Comparison of ENCODE assay signal across 8 cellular contexts in the genomic region with DNA sequence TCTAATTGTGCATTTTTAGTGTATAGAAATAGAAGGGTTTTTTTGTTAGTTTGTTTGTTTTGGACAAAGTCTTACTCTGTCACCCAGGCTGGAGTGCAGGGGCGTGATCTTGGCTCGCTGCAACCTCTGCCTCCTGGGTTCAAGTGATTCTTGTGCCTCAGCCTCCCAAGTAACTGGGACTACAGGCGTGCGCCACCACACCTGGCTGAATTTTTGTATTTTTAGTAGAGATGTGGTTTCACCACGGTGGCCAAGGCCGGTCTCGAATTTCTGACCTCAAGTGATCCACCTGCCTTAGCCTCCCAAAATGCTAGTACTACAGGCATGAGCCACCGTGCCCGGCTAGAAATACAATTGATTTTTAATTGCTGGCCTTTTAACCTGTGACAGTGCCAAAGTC. TPM values are rescaled to one million over a fixed set of nuclear protein-coding genes. Genes with fewer than 3 reads are reported as not detected.
DNase-seq lines count a peak whose midpoint lies in the region; ATAC-seq, FAIRE-seq and TF ChIP-seq lines count a peak whose summit lies in the region.
"Not testable (repeated sequence)": the region's sequence is repeated elsewhere in the genome, so short reads cannot be mapped to it uniquely, and the experiment has no call there.

No MANE protein-coding gene starts in this region.

- H3K9ac ChIP-seq in SU-DHL-6 (ENCODE audit: low read length), result 0 out of 2 replicates have a peak overlapping the region, but pooled peaks have one; percentile 15
- H3K9ac ChIP-seq in mammary epithelial cell (ENCODE audit: insufficient read depth, low read length); HepG2 (ENCODE audit: insufficient read depth, low read depth, low read length): not testable (repeated sequence)

- H3K4me1 ChIP-seq in A549, result peaks cover 79% of the 10 kb centered on the region
- not testable (repeated sequence) for H3K4me1 ChIP-seq in GM23338 (ENCODE audit: insufficient read depth)
- H3K4me1 ChIP-seq in mammary epithelial cell (ENCODE audit: insufficient read depth, low read length), result peaks cover 13% of the 10 kb centered on the region
- H3K4me1 ChIP-seq in HepG2 (ENCODE audit: insufficient read depth, low read length), result peaks cover 76% of the 10 kb centered on the region

- CTCF ChIA-PET in A549 (lab: Yijun Ruan, JAX), result interaction anchor here (0.5 to 18.0 kb wide), 17 partner anchors 8 to 944 kb away, joined by 3 to 479 read pairs (median 6); partner anchors contain the start of genes COMTD1 and VDAC2
- CTCF ChIA-PET in activated CD8-positive, alpha-beta T cell treated with anti-CD3 and anti-CD28 coated beads for 36 hours (lab: Charles Lee), result interaction anchor here (0.6 to 5.2 kb wide), 25 partner anchors 10 to 175 kb away, joined by 3 to 118 read pairs (median 4); partner anchors contain the start of genes COMTD1, SAMD8 and VDAC2
- CTCF ChIA-PET in mammary epithelial cell (lab: Charles Lee; ENCODE audit: low non-redundant PET), result interaction anchor here (0.6 to 1.6 kb wide), 4 partner anchors 22 to 47 kb away, joined by 4 to 10 read pairs (median 6); partner anchors contain the start of genes COMTD1 and VDAC2
- CTCF ChIA-PET in HepG2 (lab: Yijun Ruan, JAX; ENCODE audit: low intra/inter-chr PET ratio, low total read pairs), result interaction anchor here (1.2 to 3.3 kb wide), 3 partner anchors 40 to 48 kb away, joined by 4 to 34 read pairs (median 28); partner anchors contain the start of gene COMTD1

- H3K4me3 Mint-ChIP-seq in GM23338; activated CD8-positive, alpha-beta T cell treated with anti-CD3 and anti-CD28 coated beads for 36 hours: not testable (repeated sequence)

- H3K79me2 ChIP-seq in GM23338 (replicated peaks; ENCODE audit: insufficient read depth); SU-DHL-6 (ENCODE audit: insufficient read depth, low read length); mammary epithelial cell (ENCODE audit: insufficient read depth, low read length); HepG2 (ENCODE audit: insufficient read depth, low read length): not testable (repeated sequence)

- not testable (repeated sequence) for H3K9me3 Mint-ChIP-seq in GM23338; activated CD8-positive, alpha-beta T cell treated with anti-CD3 and anti-CD28 coated beads for 36 hours

- 95% methylated on average over 9 of the region's 9 CpGs for WGBS in A549 (ENCODE audit: missing lambda C conversion rate)
- 100% methylated on average over 9 of the region's 9 CpGs for WGBS in mammary epithelial cell (ENCODE audit: low coverage, missing lambda C conversion rate)
- 94% methylated on average over 8 of the region's 9 CpGs for WGBS in HepG2 (ENCODE audit: low lambda C conversion rate)

- TF ChIP-seq POLR2A in A549 (IDR thresholded peaks at IDR 0.05; ENCODE audit: low read length); HepG2 (IDR thresholded peaks at IDR 0.05; ENCODE audit: insufficient read depth in 1 of 2, low read depth in 2 of 2, low read length in 2 of 2): not testable (repeated sequence)

- not testable (repeated sequence) for TF ChIP-seq RAD21 in A549 (conservative IDR thresholded peaks at IDR 0.05 in 1 of 2, IDR thresholded peaks at IDR 0.05 in 1 of 2); HepG2 (CRISPR knock-in tag; IDR thresholded peaks at IDR 0.05)

- not testable (repeated sequence) for H3K4me3 ChIP-seq in A549; GM23338; SU-DHL-6 (ENCODE audit: insufficient read depth, low read length, poor library complexity, severe bottlenecking); mammary epithelial cell (replicated peaks in 1 of 3; ENCODE audit: insufficient read depth in 1 of 3, low read depth in 2 of 3, low read length in 3 of 3); HepG2 (replicated peaks in 1 of 3; ENCODE audit: insufficient read depth in 1 of 3, low read depth in 2 of 3, low read length in 3 of 3)

- not testable (repeated sequence) for H2AFZ ChIP-seq in GM23338; mammary epithelial cell (ENCODE audit: low read depth, low read length); HepG2 (ENCODE audit: low read length)
- H2AFZ ChIP-seq in SU-DHL-6 (ENCODE audit: low read depth, low read length, severe bottlenecking), result peak overlapping the region; percentile 99

- in situ Hi-C loops in mammary epithelial cell (cut with MboI; ENCODE audit: low sequenced_read_pairs in 2 of 2), result loop anchor here (5.0 kb wide), 2 partner anchors 39 to 44 kb away; no protein-coding TSS in a partner anchor
- in situ Hi-C loops in HepG2 (cut with HindIII; ENCODE audit: extremely low pct_ligation_motif_present, low pct_unique_long_range_greater_than_20kb), result loop anchor here (5.0 kb wide), 1 partner anchor 44 kb away; no protein-coding TSS in a partner anchor

- DNase-seq in A549 (ENCODE audit: low read depth in 1 of 2, low spot score in 1 of 2); GM23338 (ENCODE audit: low spot score); activated CD8-positive, alpha-beta T cell treated with anti-CD3 and anti-CD28 coated beads for 36 hours; mammary epithelial cell; HepG2 (ENCODE audit: low spot score): not testable (repeated sequence)
- DNase-seq in cardiac septum (ENCODE audit: low spot score), result peak; percentile 0
- DNase-seq in stimulated activated CD8-positive, alpha-beta memory T cell treated with anti-CD3 and anti-CD28 coated beads, Interleukin-4, amount 100 ng/mL, for 48 hours, result peak; percentile 6

- not testable (repeated sequence) for H3K36me3 Mint-ChIP-seq in GM23338 (ENCODE audit: low read depth); activated CD8-positive, alpha-beta T cell treated with anti-CD3 and anti-CD28 coated beads for 36 hours (ENCODE audit: low read depth)

- H3F3A ChIP-seq in GM23338 (replicated peaks; ENCODE audit: low read depth); SU-DHL-6 (ENCODE audit: insufficient read depth): not testable (repeated sequence)

- not testable (repeated sequence) for H3K27me3 ChIP-seq in GM23338 (ENCODE audit: insufficient read depth); SU-DHL-6 (ENCODE audit: low read length); mammary epithelial cell (ENCODE audit: insufficient read depth, low read length); HepG2 (ENCODE audit: control insufficient read depth in 1 of 2, insufficient read depth in 2 of 2, low read length in 2 of 2)

- peak overlapping the region; percentile 90 to 95; a peak in 5 of 6 replicates for H3K27ac ChIP-seq in A549
- peak overlapping the region; percentile 93 for H3K27ac ChIP-seq in GM23338 (ENCODE audit: low read depth)
- not testable (repeated sequence) for H3K27ac ChIP-seq in SU-DHL-6 (ENCODE audit: low read depth, low read length); mammary epithelial cell (ENCODE audit: insufficient read depth, low read depth, low read length)
- peak overlapping the region; percentile 50 for H3K27ac ChIP-seq in HepG2 (ENCODE audit: extremely low read length, insufficient read depth, low read length)

- not testable (repeated sequence) for FAIRE-seq in A549 (lab: Jason Lieb, UNC); HepG2 (lab: Jason Lieb, UNC)

- BruUV-seq in mammary epithelial cell (replicated peaks; lab: Mats Ljungman, UMichigan); HepG2 (replicated peaks; lab: Mats Ljungman, UMichigan): not testable (repeated sequence)

- not testable (repeated sequence) for H3K27ac Mint-ChIP-seq in GM23338
- H3K27ac Mint-ChIP-seq in activated CD8-positive, alpha-beta T cell treated with anti-CD3 and anti-CD28 coated beads for 36 hours, result peak overlapping the region; percentile 88

- intact Hi-C loops in activated CD8-positive, alpha-beta T cell treated with anti-CD3 and anti-CD28 coated beads for 36 hours (cut with micrococcal nuclease), result loop anchor here (1.0 kb wide), 1 partner anchor 42 kb away; no protein-coding TSS in a partner anchor
- intact Hi-C loops in mammary epithelial cell (cut with micrococcal nuclease) (loop anchor here (1.0 to 5.0 kb wide), 4 partner anchors 20 to 76 kb away; partner anchors contain the start of gene SAMD8), cardiac septum (cut with DNase I) (loop anchor here (2.0 to 5.0 kb wide), 2 partner anchors 42 to 76 kb away; partner anchors contain the start of gene SAMD8), HepG2 (cut with micrococcal nuclease; ENCODE audit: unreplicated experiment) (loop anchor here (1.0 to 5.0 kb wide), 3 partner anchors 20 to 76 kb away; partner anchors contain the start of gene SAMD8)

- not testable (repeated sequence) for H3K9me3 ChIP-seq in A549; SU-DHL-6 (ENCODE audit: insufficient read depth, low read length); mammary epithelial cell (replicated peaks; ENCODE audit: insufficient read depth, low read length); HepG2 (ENCODE audit: low read length)

- H3K9me2 ChIP-seq in GM23338 (ENCODE audit: insufficient read depth); SU-DHL-6 (replicated peaks; ENCODE audit: insufficient read depth, low read length): not testable (repeated sequence)

- H3K4me1 Mint-ChIP-seq in GM23338, result peaks cover 40% of the 10 kb centered on the region
- peaks cover 12% of the 10 kb centered on the region for H3K4me1 Mint-ChIP-seq in activated CD8-positive, alpha-beta T cell treated with anti-CD3 and anti-CD28 coated beads for 36 hours (ENCODE audit: low read depth)

- not testable (repeated sequence) for TF ChIP-seq CTCF in A549 (IDR thresholded peaks at IDR 0.05); GM23338 (conservative IDR thresholded peaks at IDR 0.05; ENCODE audit: low read depth in 2 of 2); SU-DHL-6 (IDR thresholded peaks at IDR 0.05; ENCODE audit: insufficient read depth, low read length, poor library complexity, severe bottlenecking); activated CD8-positive, alpha-beta T cell treated with anti-CD3 and anti-CD28 coated beads for 36 hours (IDR thresholded peaks at IDR 0.05); mammary epithelial cell (conservative IDR thresholded peaks at IDR 0.05 in 1 of 2, IDR thresholded peaks at IDR 0.05 in 1 of 2; ENCODE audit: extremely low read depth in 1 of 2, insufficient read depth in 1 of 2, low read depth in 1 of 2, low read length in 2 of 2); HepG2 (CRISPR knock-in tag; IDR thresholded peaks at IDR 0.05)

- not testable (repeated sequence) for H3K4me2 ChIP-seq in A549; SU-DHL-6 (ENCODE audit: low read depth, low read length, poor library complexity, severe bottlenecking); HepG2 (ENCODE audit: low read depth, low read length)
- H3K4me2 ChIP-seq in GM23338, result 0 out of 2 replicates have a peak overlapping the region, but pooled peaks have one; percentile 23
- peak overlapping the region; percentile 13 for H3K4me2 ChIP-seq in mammary epithelial cell (ENCODE audit: insufficient read depth, low read depth, low read length)

- dilution Hi-C loops in mammary epithelial cell (cut with HindIII; ENCODE audit: low sequenced_read_pairs), result not testable (repeated sequence)

- TF ChIP-seq EP300 in A549 (IDR thresholded peaks at IDR 0.05); HepG2 (IDR thresholded peaks at IDR 0.05; ENCODE audit: low read depth in 2 of 2, low read length in 2 of 2); HepG2 (CRISPR knock-in tag; IDR thresholded peaks at IDR 0.05; ENCODE audit: borderline replicate concordance): not testable (repeated sequence)

- not testable (repeated sequence) for H3K36me3 ChIP-seq in GM23338 (ENCODE audit: insufficient read depth); SU-DHL-6 (ENCODE audit: low read length); mammary epithelial cell (ENCODE audit: insufficient read depth, low read length); HepG2 (replicated peaks in 1 of 2; ENCODE audit: control insufficient read depth in 1 of 2, insufficient read depth in 2 of 2, low read length in 2 of 2)

- not testable (repeated sequence) for ATAC-seq in A549; GM23338; activated CD8-positive, alpha-beta T cell treated with anti-CD3 and anti-CD28 coated beads for 36 hours; HepG2

- H4K20me1 ChIP-seq in GM23338 (replicated peaks; ENCODE audit: insufficient read depth); SU-DHL-6 (ENCODE audit: low read depth, low read length); mammary epithelial cell (ENCODE audit: insufficient read depth, low read length); HepG2 (ENCODE audit: insufficient read depth, low read length): not testable (repeated sequence)

- not testable (repeated sequence) for H3K27me3 Mint-ChIP-seq in GM23338 (ENCODE audit: insufficient read depth, low read depth, poor library complexity); activated CD8-positive, alpha-beta T cell treated with anti-CD3 and anti-CD28 coated beads for 36 hours

- POLR2A ChIA-PET in A549 (lab: Yijun Ruan, JAX) (interaction anchor here (1.0 to 2.4 kb wide), 4 partner anchors 23 to 45 kb away, joined by 3 to 20 read pairs (median 8); partner anchors contain the start of gene VDAC2), HepG2 (lab: Yijun Ruan, JAX) (interaction anchor here (0.6 to 2.8 kb wide), 10 partner anchors 10 to 46 kb away, joined by 3 to 16 read pairs (median 4); partner anchors contain the start of gene VDAC2)
- POLR2A ChIA-PET in activated CD8-positive, alpha-beta T cell treated with anti-CD3 and anti-CD28 coated beads for 36 hours (lab: Charles Lee), result interaction anchor here (0.7 to 1.9 kb wide), 3 partner anchors 11 to 23 kb away, joined by 3 to 8 read pairs (median 3); partner anchors contain the start of gene VDAC2

RNA-seq across cellular contexts. Expression of gene VDAC2, which starts 22.1 kb away (rescaled TPM):
- polyA plus RNA-seq in A549 (2011; rRNA removed) (262 and 285 TPM in 2 replicates), A549 (2017; fragmentation: RNase III; extraction: RNeasy Plus Mini Kit Qiagen cat#74134 plus additional on column Dnase treatment) (273 to 292 TPM (median 276 TPM) in 3 replicates), GM23338 (2016; fragmentation: Nextera tagmentation; extraction: Ambion mirVana) (294 and 311 TPM in 2 replicates), mammary epithelial cell (150 TPM), HepG2 (2011; rRNA removed) (51.4 and 67.9 TPM in 2 replicates)
- 127 and 130 TPM in 2 replicates for polyA plus RNA-seq in A549 (2012; cell fraction: cytosol; rRNA removed)
- 60.2 and 94.6 TPM in 2 replicates for polyA plus RNA-seq in A549 (2012; cell fraction: nucleus; rRNA removed)
- polyA minus RNA-seq in A549 (2011; rRNA and poly(A)+ RNA removed), result 73.4 and 85.0 TPM in 2 replicates
- 242 and 282 TPM in 2 replicates for total RNA-seq in GM23338 (2014; rRNA removed; shearing (Covaris generic))
- 100 to 1,000 TPM; 253 to 263 TPM for total RNA-seq in activated CD8-positive, alpha-beta T cell treated with anti-CD3 and anti-CD28 coated beads for 36 hours
- total RNA-seq in mammary epithelial cell (100 to 1,000 TPM; 230 to 262 TPM), cardiac septum (388 TPM), HepG2 (2016; rRNA removed; fragmentation: Illumina TruSeq; extraction: Trizol) (222 and 289 TPM in 2 replicates)
- 119 TPM for polyA minus RNA-seq in mammary epithelial cell
- total RNA-seq in HepG2 (2016; cell fraction: cytosol; rRNA removed; fragmentation: Illumina TruSeq; extraction: Trizol; ENCODE audit: low read depth), result 104 and 114 TPM in 2 replicates
- total RNA-seq in HepG2 (2016; cell fraction: insoluble cytoplasmic fraction; rRNA removed; fragmentation: Illumina TruSeq; extraction: Trizol), result 211 and 292 TPM in 2 replicates
- total RNA-seq in HepG2 (2016; cell fraction: membrane; rRNA removed; fragmentation: Illumina TruSeq; extraction: Trizol), result 204 and 207 TPM in 2 replicates
- total RNA-seq in HepG2 (2016; cell fraction: nucleus; rRNA removed; fragmentation: Illumina TruSeq; extraction: Trizol), result 115 and 129 TPM in 2 replicates
- polyA plus RNA-seq in HepG2 (2011; cell fraction: cytosol; rRNA removed), result 57.5 and 78.7 TPM in 2 replicates
- 39.7 and 47.6 TPM in 2 replicates for polyA plus RNA-seq in HepG2 (2011; cell fraction: nucleus; rRNA removed)
- polyA plus RNA-seq in HepG2 (2012), result 254 and 278 TPM in 2 replicates
- 130 and 148 TPM in 2 replicates for polyA plus RNA-seq in HepG2 (2016; cell fraction: cytosol; fragmentation: Illumina TruSeq; extraction: Trizol; ENCODE audit: low read depth)
- polyA plus RNA-seq in HepG2 (2016; cell fraction: insoluble cytoplasmic fraction; fragmentation: Illumina TruSeq; extraction: Trizol; ENCODE audit: low read depth), result 312 and 323 TPM in 2 replicates
- 182 and 196 TPM in 2 replicates for polyA plus RNA-seq in HepG2 (2016; cell fraction: membrane; fragmentation: Illumina TruSeq; extraction: Trizol; ENCODE audit: low read depth)
- polyA plus RNA-seq in HepG2 (2016; cell fraction: nucleus; fragmentation: Illumina TruSeq; extraction: Trizol; ENCODE audit: insufficient read depth, low read depth), result 145 and 163 TPM in 2 replicates
- polyA minus RNA-seq in HepG2 (2011; rRNA and poly(A)+ RNA removed; ENCODE audit: low replicate concordance), result 45.3 and 49.0 TPM in 2 replicates
- polyA minus RNA-seq in HepG2 (2011; cell fraction: cytosol; rRNA and poly(A)+ RNA removed), result 83.7 and 98.7 TPM in 2 replicates
- 59.0 and 61.9 TPM in 2 replicates for polyA minus RNA-seq in HepG2 (2011; cell fraction: nucleus; rRNA and poly(A)+ RNA removed)

RNA-seq across cellular contexts. Expression of gene COMTD1, which starts 47.2 kb away (rescaled TPM):
- polyA plus RNA-seq in A549 (2011; rRNA removed) (9.5 and 9.8 TPM in 2 replicates), A549 (2017; fragmentation: RNase III; extraction: RNeasy Plus Mini Kit Qiagen cat#74134 plus additional on column Dnase treatment) (31.3 to 35.3 TPM (median 34.2 TPM) in 3 replicates), GM23338 (2016; fragmentation: Nextera tagmentation; extraction: Ambion mirVana) (46.7 and 54.1 TPM in 2 replicates), mammary epithelial cell (20.5 TPM), HepG2 (2011; rRNA removed) (11.8 and 12.6 TPM in 2 replicates)
- polyA plus RNA-seq in A549 (2012; cell fraction: cytosol; rRNA removed), result 57.8 and 74.6 TPM in 2 replicates
- 174 and 265 TPM in 2 replicates for polyA plus RNA-seq in A549 (2012; cell fraction: nucleus; rRNA removed)
- 2.1 and 3.2 TPM in 2 replicates for polyA minus RNA-seq in A549 (2011; rRNA and poly(A)+ RNA removed)
- total RNA-seq in GM23338 (2014; rRNA removed; shearing (Covaris generic)), result 39.6 and 40.0 TPM in 2 replicates
- 10 to 100 TPM; 54.5 to 58.1 TPM for total RNA-seq in activated CD8-positive, alpha-beta T cell treated with anti-CD3 and anti-CD28 coated beads for 36 hours
- total RNA-seq in mammary epithelial cell (10 to 100 TPM; 20.0 to 26.3 TPM), cardiac septum (29.2 TPM), HepG2 (2016; rRNA removed; fragmentation: Illumina TruSeq; extraction: Trizol) (9.8 and 18.4 TPM in 2 replicates)
- 1.0 TPM for polyA minus RNA-seq in mammary epithelial cell
- total RNA-seq in HepG2 (2016; cell fraction: cytosol; rRNA removed; fragmentation: Illumina TruSeq; extraction: Trizol; ENCODE audit: low read depth), result 12.2 and 16.1 TPM in 2 replicates
- total RNA-seq in HepG2 (2016; cell fraction: insoluble cytoplasmic fraction; rRNA removed; fragmentation: Illumina TruSeq; extraction: Trizol), result 10.6 and 19.5 TPM in 2 replicates
- 12.0 and 14.7 TPM in 2 replicates for total RNA-seq in HepG2 (2016; cell fraction: membrane; rRNA removed; fragmentation: Illumina TruSeq; extraction: Trizol)
- total RNA-seq in HepG2 (2016; cell fraction: nucleus; rRNA removed; fragmentation: Illumina TruSeq; extraction: Trizol), result 14.6 and 16.0 TPM in 2 replicates
- polyA plus RNA-seq in HepG2 (2011; cell fraction: cytosol; rRNA removed), result 6.8 and 16.3 TPM in 2 replicates
- polyA plus RNA-seq in HepG2 (2011; cell fraction: nucleus; rRNA removed), result 56.9 and 70.5 TPM in 2 replicates
- 8.1 and 13.6 TPM in 2 replicates for polyA plus RNA-seq in HepG2 (2012)
- polyA plus RNA-seq in HepG2 (2016; cell fraction: cytosol; fragmentation: Illumina TruSeq; extraction: Trizol; ENCODE audit: low read depth), result 10.0 and 12.3 TPM in 2 replicates
- 8.1 and 10.1 TPM in 2 replicates for polyA plus RNA-seq in HepG2 (2016; cell fraction: insoluble cytoplasmic fraction; fragmentation: Illumina TruSeq; extraction: Trizol; ENCODE audit: low read depth)
- 9.1 and 10.0 TPM in 2 replicates for polyA plus RNA-seq in HepG2 (2016; cell fraction: membrane; fragmentation: Illumina TruSeq; extraction: Trizol; ENCODE audit: low read depth)
- polyA plus RNA-seq in HepG2 (2016; cell fraction: nucleus; fragmentation: Illumina TruSeq; extraction: Trizol; ENCODE audit: insufficient read depth, low read depth), result 30.4 and 30.9 TPM in 2 replicates
- 5.5 and 7.7 TPM in 2 replicates for polyA minus RNA-seq in HepG2 (2011; rRNA and poly(A)+ RNA removed; ENCODE audit: low replicate concordance)
- polyA minus RNA-seq in HepG2 (2011; cell fraction: cytosol; rRNA and poly(A)+ RNA removed), result 3.2 and 9.5 TPM in 2 replicates
- 3.4 and 4.1 TPM in 2 replicates for polyA minus RNA-seq in HepG2 (2011; cell fraction: nucleus; rRNA and poly(A)+ RNA removed)
